In the genomic region with DNA sequence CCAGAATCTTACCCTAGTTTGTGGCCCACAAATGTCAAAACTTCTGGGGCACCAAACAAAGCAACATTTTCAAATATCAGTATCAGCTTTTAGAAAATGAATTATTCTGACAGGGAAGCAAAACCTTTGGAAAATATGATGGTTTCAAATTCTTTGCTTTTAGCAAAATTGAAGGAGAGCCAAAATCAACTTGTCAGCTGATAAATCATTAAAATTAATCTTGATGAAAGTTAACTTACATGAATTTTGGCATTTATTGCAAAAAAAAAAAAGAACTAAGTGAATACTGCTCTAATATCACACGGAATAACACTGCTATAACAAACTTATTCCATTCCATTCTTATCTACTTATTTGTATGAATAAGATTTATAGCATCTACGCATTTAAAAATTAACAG, we compare ENCODE assay signal across 30 cellular contexts.
"Had no signal": no experiment of that assay in that cellular context is flagged by ENCODE, and none has a peak within 500 bp of the region (broad histone marks: within the 10 kb centered on the region; RNA-seq: fewer than 3 reads in every experiment).

No MANE protein-coding gene starts in this region.

- H3K27ac Mint-ChIP-seq: dendritic cell treated with granulocyte-macrophage colony-stimulating factor and Interleukin-4, amounts not matched to agents 40 ng/mL and 50 ng/mL, for 4 days; endodermal cell; mesothelial cell of epicardium; naive B cell; natural killer cell treated with Interleukin-12 subunit alpha and Interleukin-12 subunit beta and Interleukin-15 and Interleukin-18, amount 100 ng/mL, for 72 hours; neural progenitor cell; stimulated activated effector memory CD8-positive, alpha-beta T cell treated with anti-CD3 and anti-CD28 coated beads, Interleukin-12 subunit alpha, Interleukin-12 subunit beta, amount 100 ng/mL, for 72 hours had no signal

- H3K27ac ChIP-seq: colonic mucosa, esophagus squamous epithelium, gastroesophageal sphincter, heart left ventricle, hepatocyte, left lung, neural progenitor cell, ovary, psoas muscle, sigmoid colon, stomach, thyroid gland, vagina had no signal

- H3K9me3 Mint-ChIP-seq: dendritic cell treated with granulocyte-macrophage colony-stimulating factor and Interleukin-4, amounts not matched to agents 40 ng/mL and 50 ng/mL, for 4 days; endodermal cell; neural progenitor cell; stimulated activated effector memory CD8-positive, alpha-beta T cell treated with anti-CD3 and anti-CD28 coated beads, Interleukin-12 subunit alpha, Interleukin-12 subunit beta, amount 100 ng/mL, for 72 hours had no signal

- H3K27me3 ChIP-seq: colonic mucosa, esophagus squamous epithelium, gastroesophageal sphincter, heart left ventricle, hepatocyte, left lung, neural progenitor cell, ovary, sigmoid colon, stomach, thyroid gland, vagina had no signal

- H3K4me3 Mint-ChIP-seq: dendritic cell treated with granulocyte-macrophage colony-stimulating factor and Interleukin-4, amounts not matched to agents 40 ng/mL and 50 ng/mL, for 4 days; endodermal cell; mesothelial cell of epicardium; naive B cell; natural killer cell treated with Interleukin-12 subunit alpha and Interleukin-12 subunit beta and Interleukin-15 and Interleukin-18, amount 100 ng/mL, for 72 hours; neural progenitor cell; stimulated activated effector memory CD8-positive, alpha-beta T cell treated with anti-CD3 and anti-CD28 coated beads, Interleukin-12 subunit alpha, Interleukin-12 subunit beta, amount 100 ng/mL, for 72 hours had no signal

- H3K4me1 Mint-ChIP-seq: naive B cell; neural progenitor cell; stimulated activated effector memory CD8-positive, alpha-beta T cell treated with anti-CD3 and anti-CD28 coated beads, Interleukin-12 subunit alpha, Interleukin-12 subunit beta, amount 100 ng/mL, for 72 hours had no signal

- H3K4me3 ChIP-seq: colonic mucosa, esophagus squamous epithelium, gastroesophageal sphincter, heart left ventricle, hepatocyte, left lung, mucosa of descending colon, neural progenitor cell, ovary, psoas muscle, sigmoid colon, stomach, thyroid gland, vagina had no signal

- H3K9me3 ChIP-seq: colonic mucosa, esophagus squamous epithelium, gastroesophageal sphincter, left lung, mucosa of descending colon, ovary, psoas muscle, sigmoid colon, stomach, thyroid gland, vagina had no signal

- ATAC-seq: gastroesophageal sphincter; heart left ventricle; left cardiac atrium; left lung; mucosa of descending colon; natural killer cell treated with Interleukin-12 subunit alpha and Interleukin-12 subunit beta and Interleukin-15 and Interleukin-18, amount 100 ng/mL, for 72 hours; psoas muscle; right cardiac atrium; stimulated activated effector memory CD8-positive, alpha-beta T cell treated with anti-CD3 and anti-CD28 coated beads, Interleukin-12 subunit alpha, Interleukin-12 subunit beta, amount 100 ng/mL, for 72 hours had no signal

- DNase-seq: colonic mucosa; effector CD8-positive, alpha-beta T cell; endodermal cell; esophagus squamous epithelium; heart left ventricle; left cardiac atrium; left lung; mesenchymal stem cell; mucosa of descending colon; naive B cell; nucleus accumbens; ovary; posterior cingulate gyrus; psoas muscle; right cardiac atrium; sigmoid colon; stimulated activated CD4-positive, alpha-beta T cell treated with anti-CD3 and anti-CD28 coated beads, Interleukin-2, amount 100 ng/mL, for 24 hours; stimulated activated CD4-positive, alpha-beta T cell treated with anti-CD3 and anti-CD28 coated beads, Interleukin-4, amount 100 ng/mL, for 24 hours; stimulated activated naive CD4-positive, alpha-beta T cell treated with Interleukin-2 at 50 U/mL for 16 hours; stomach; thyroid gland; trophoblast cell had no signal

- H3K4me1 ChIP-seq: colonic mucosa, esophagus squamous epithelium, left lung, neural progenitor cell, stomach, thyroid gland, vagina had no signal

- H2AFZ ChIP-seq: hepatocyte, neural progenitor cell had no signal

- H3K36me3 Mint-ChIP-seq: mesothelial cell of epicardium; naive B cell; natural killer cell treated with Interleukin-12 subunit alpha and Interleukin-12 subunit beta and Interleukin-15 and Interleukin-18, amount 100 ng/mL, for 72 hours; neural progenitor cell; stimulated activated effector memory CD8-positive, alpha-beta T cell treated with anti-CD3 and anti-CD28 coated beads, Interleukin-12 subunit alpha, Interleukin-12 subunit beta, amount 100 ng/mL, for 72 hours had no signal

- H3K9ac ChIP-seq: neural progenitor cell had no signal

- H3K79me2 ChIP-seq: hepatocyte had no signal

- H3K36me3 ChIP-seq: colonic mucosa, esophagus squamous epithelium, gastroesophageal sphincter, heart left ventricle, left lung, neural progenitor cell, ovary, sigmoid colon, stomach, thyroid gland, vagina had no signal

- H3K27me3 Mint-ChIP-seq: dendritic cell treated with granulocyte-macrophage colony-stimulating factor and Interleukin-4, amounts not matched to agents 40 ng/mL and 50 ng/mL, for 4 days; naive B cell; natural killer cell treated with Interleukin-12 subunit alpha and Interleukin-12 subunit beta and Interleukin-15 and Interleukin-18, amount 100 ng/mL, for 72 hours had no signal

- H3K4me2 ChIP-seq: hepatocyte, neural progenitor cell had no signal
